In genomic region chr19:38736413-38737280, GRCh38 we compare ENCODE assay signal across 9 cellular contexts. TPM values are rescaled to one million over a fixed set of nuclear protein-coding genes. Genes with fewer than 3 reads are reported as not detected.
A peak's percentile ranks its signal among the peaks of the same experiment; 100 is the strongest.
DNase-seq lines count a peak whose midpoint lies in the region; ATAC-seq and TF ChIP-seq lines count a peak whose summit lies in the region.
"Had no signal": no experiment of that assay in that cellular context is flagged by ENCODE, and none has a peak within 500 bp of the region (broad histone marks: within the 10 kb centered on the region; RNA-seq: fewer than 3 reads in every experiment).

No MANE protein-coding gene starts in this region.

- WGBS in endodermal cell (ENCODE audit: insufficient coverage in 1 of 2, insufficient read length in 1 of 2), 2 experiments, result 8 to 13% methylated on average over 4 to 35 of the region's 36 CpGs

- peak overlapping the region; percentile 71 for H3K4me3 ChIP-seq in endodermal cell (ENCODE audit: low read length)
- H3K4me3 ChIP-seq in neural cell (ENCODE audit: low read length), result peak overlapping the region; percentile 46

- H2AFZ ChIP-seq in neural cell (ENCODE audit: low read depth, low read length), result no peak overlapping the region

- no peaks in the 10 kb centered on the region for H3K9me3 Mint-ChIP-seq in IgD-negative memory B cell
- no peaks in the 10 kb centered on the region for H3K9me3 Mint-ChIP-seq in activated CD4-positive, alpha-beta T cell treated with anti-CD3 and anti-CD28 coated beads, Interleukin-2, amount 10 ng/mL, durations not matched to agents 7 days and 5 days
- peaks cover 2% of the 10 kb centered on the region for H3K9me3 Mint-ChIP-seq in endodermal cell
- no peaks in the 10 kb centered on the region for H3K9me3 Mint-ChIP-seq in type B pancreatic cell

- no peaks in the 10 kb centered on the region for H3K27me3 Mint-ChIP-seq in IgD-negative memory B cell
- H3K27me3 Mint-ChIP-seq in activated CD4-positive, alpha-beta T cell treated with anti-CD3 and anti-CD28 coated beads, Interleukin-2, amount 10 ng/mL, durations not matched to agents 7 days and 5 days, result peaks cover 7% of the 10 kb centered on the region
- H3K27me3 Mint-ChIP-seq in endodermal cell (ENCODE audit: insufficient read depth), result peaks cover 7% of the 10 kb centered on the region
- H3K27me3 Mint-ChIP-seq in type B pancreatic cell, result peaks cover 10% of the 10 kb centered on the region

- H3K79me2 ChIP-seq in neural cell (replicated peaks; ENCODE audit: insufficient read depth, low read length), result no peaks in the 10 kb centered on the region

- H3K36me3 ChIP-seq in endodermal cell (ENCODE audit: control insufficient read depth, insufficient read depth, low read length) (peaks cover 11% of the 10 kb centered on the region), neural cell (ENCODE audit: insufficient read depth, low read length) (no peaks in the 10 kb centered on the region)

- H3K27ac Mint-ChIP-seq in IgD-negative memory B cell, result peak overlapping the region in 1 of 3 donors; percentile 64
- H3K27ac Mint-ChIP-seq in activated CD4-positive, alpha-beta T cell treated with anti-CD3 and anti-CD28 coated beads, Interleukin-2, amount 10 ng/mL, durations not matched to agents 7 days and 5 days, result no peak overlapping the region
- no peak overlapping the region for H3K27ac Mint-ChIP-seq in endodermal cell
- H3K27ac Mint-ChIP-seq in type B pancreatic cell, result no peak overlapping the region

- H3K9ac ChIP-seq in endodermal cell (ENCODE audit: extremely low read depth, low read length, poor library complexity, severe bottlenecking) (no peak overlapping the region), neural cell (ENCODE audit: low read length) (no peak overlapping the region)

- H3K9me2 ChIP-seq in neural cell (ENCODE audit: insufficient read depth, low read length), result no peaks in the 10 kb centered on the region

- H3K4me1 Mint-ChIP-seq in IgD-negative memory B cell (peaks cover 13 to 23% (median 22%) of the 10 kb centered on the region in 3 donors), endodermal cell (peaks cover 10% of the 10 kb centered on the region), type B pancreatic cell (ENCODE audit: unreplicated experiment) (peaks cover 6% of the 10 kb centered on the region)
- peaks cover 45% of the 10 kb centered on the region for H3K4me1 Mint-ChIP-seq in activated CD4-positive, alpha-beta T cell treated with anti-CD3 and anti-CD28 coated beads, Interleukin-2, amount 10 ng/mL, durations not matched to agents 7 days and 5 days

- POLR2A ChIA-PET in activated CD4-positive, alpha-beta T cell treated with anti-CD3 and anti-CD28 coated beads, Interleukin-2, amount 10 ng/mL, durations not matched to agents 7 days and 5 days (lab: Charles Lee), result interaction anchor here (0.6 kb wide), 1 partner anchor 11 kb away, joined by 4 read pairs; no protein-coding TSS in a partner anchor

- no peak for TF ChIP-seq RAD21 in neural cell (conservative IDR thresholded peaks at IDR 0.05)

- H3K27ac ChIP-seq in endodermal cell (ENCODE audit: low read depth, low read length) (no peak overlapping the region), neural cell (ENCODE audit: low read length) (no peak overlapping the region)
- H3K27ac ChIP-seq: HL-60 had no signal

- H4K20me1 ChIP-seq in neural cell (ENCODE audit: insufficient read depth), result no peaks in the 10 kb centered on the region

- H3K36me3 Mint-ChIP-seq in IgD-negative memory B cell, result no peaks in the 10 kb centered on the region
- H3K36me3 Mint-ChIP-seq in activated CD4-positive, alpha-beta T cell treated with anti-CD3 and anti-CD28 coated beads, Interleukin-2, amount 10 ng/mL, durations not matched to agents 7 days and 5 days (ENCODE audit: low read depth), result peaks cover 1% of the 10 kb centered on the region
- peaks cover 19% of the 10 kb centered on the region for H3K36me3 Mint-ChIP-seq in endodermal cell (ENCODE audit: low read depth)
- no peaks in the 10 kb centered on the region for H3K36me3 Mint-ChIP-seq in type B pancreatic cell

- H3F3A ChIP-seq in neural cell (ENCODE audit: insufficient read depth, low read length, poor library complexity, severe bottlenecking), result no peaks in the 10 kb centered on the region

- peak; percentile 34 for DNase-seq in COLO668 (lab: John Stamatoyannopoulos, UW; ENCODE audit: unreplicated experiment)
- DNase-seq in activated CD4-positive, alpha-beta T cell treated with anti-CD3 and anti-CD28 coated beads, Interleukin-2, amount 10 ng/mL, durations not matched to agents 7 days and 5 days, result peak; percentile 54
- DNase-seq in endodermal cell, result peak; percentile 95
- peak; percentile 70 for DNase-seq in type B pancreatic cell (ENCODE audit: extremely low spot score, unreplicated experiment)
- no peak for DNase-seq in hypothalamus (lab: John Stamatoyannopoulos, UW)

- TF ChIP-seq EP300 in neural cell (conservative IDR thresholded peaks at IDR 0.05; ENCODE audit: poor library complexity, severe bottlenecking), result no peak

- no peak for ATAC-seq in HG02852 (IDR thresholded peaks at IDR 0.05; ENCODE audit: unreplicated experiment)

- no peaks in the 10 kb centered on the region for H3K9me3 ChIP-seq in endodermal cell (ENCODE audit: control insufficient read depth, low read length)
- no peaks in the 10 kb centered on the region for H3K9me3 ChIP-seq in neural cell (ENCODE audit: low read length)

- H3K4me2 ChIP-seq in neural cell (ENCODE audit: low read length), result no peak overlapping the region

- CTCF ChIA-PET in activated CD4-positive, alpha-beta T cell treated with anti-CD3 and anti-CD28 coated beads, Interleukin-2, amount 10 ng/mL, durations not matched to agents 7 days and 5 days (lab: Charles Lee), result no interaction called here

- H3K4me3 Mint-ChIP-seq in IgD-negative memory B cell (peak overlapping the region; percentile 23 to 76 (median 64)), endodermal cell (peak overlapping the region; percentile 62), type B pancreatic cell (peak overlapping the region; percentile 55)
- peak overlapping the region; percentile 55 for H3K4me3 Mint-ChIP-seq in activated CD4-positive, alpha-beta T cell treated with anti-CD3 and anti-CD28 coated beads, Interleukin-2, amount 10 ng/mL, durations not matched to agents 7 days and 5 days

- H3K27me3 ChIP-seq in endodermal cell (ENCODE audit: control insufficient read depth, insufficient read depth, low read length, poor library complexity, severe bottlenecking), result no peaks in the 10 kb centered on the region
- H3K27me3 ChIP-seq in neural cell (ENCODE audit: insufficient read depth, low read depth, low read length), result peaks cover 12% of the 10 kb centered on the region

- H3K4me1 ChIP-seq in endodermal cell (ENCODE audit: control insufficient read depth, insufficient read depth, low read length), result peaks cover 6% of the 10 kb centered on the region

- TF ChIP-seq CTCF in endodermal cell (conservative IDR thresholded peaks at IDR 0.05), result no peak
- no peak for TF ChIP-seq CTCF in neural cell (IDR thresholded peaks at IDR 0.05; ENCODE audit: poor library complexity, severe bottlenecking)
- TF ChIP-seq CTCF in type B pancreatic cell (conservative IDR thresholded peaks at IDR 0.05), result no peak

TF ChIP-seq in neural cell, 6 proteins besides CTCF, POLR2A, EP300 and RAD21:
- TF ChIP-seq MXI1 (conservative IDR thresholded peaks at IDR 0.05; ENCODE audit: poor library complexity, severe bottlenecking), result no peak
- no peak for TF ChIP-seq POLR2AphosphoS5 (IDR thresholded peaks at IDR 0.05)

RNA-seq across cellular contexts. Expression of gene CAPN12, which starts 7.6 kb away (rescaled TPM):
- polyA plus RNA-seq in IgD-negative memory B cell (31.6 TPM), neural cell (not detected in 2 replicates)
- total RNA-seq in activated CD4-positive, alpha-beta T cell treated with anti-CD3 and anti-CD28 coated beads, Interleukin-2, amount 10 ng/mL, durations not matched to agents 7 days and 5 days, result 1 to 10 TPM; 3.5 to 3.7 TPM
- total RNA-seq in endodermal cell (10 to 100 TPM; 14.5 to 83.0 TPM), type B pancreatic cell (ENCODE audit: low replicate concordance) (3.0 and 4.5 TPM in 2 replicates)
- 9.1 TPM for polyA plus RNA-seq in endodermal cell (2013, experiment 1 of 2)
- polyA plus RNA-seq in endodermal cell (2013, experiment 2 of 2), result 8.0 TPM
- not detected in 2 replicates for polyA minus RNA-seq in neural cell

RNA-seq across cellular contexts. Expression of gene LGALS7, which starts 36.7 kb away (rescaled TPM):
- polyA plus RNA-seq in IgD-negative memory B cell (not detected), neural cell (not detected in 2 replicates)
- not detected for total RNA-seq in activated CD4-positive, alpha-beta T cell treated with anti-CD3 and anti-CD28 coated beads, Interleukin-2, amount 10 ng/mL, durations not matched to agents 7 days and 5 days
- total RNA-seq in endodermal cell (1 to 10 TPM in 1 of 2 donors, not detected in 1; 1.8 TPM), type B pancreatic cell (ENCODE audit: low replicate concordance) (1.8 and 1.9 TPM in 2 replicates)
- not detected for polyA plus RNA-seq in endodermal cell (2013, experiment 1 of 2)
- polyA plus RNA-seq in endodermal cell (2013, experiment 2 of 2), result not detected
- not detected in 2 replicates for polyA minus RNA-seq in neural cell

RNA-seq across cellular contexts. Expression of gene LGALS7B, which starts 52.4 kb away (rescaled TPM):
- not detected for polyA plus RNA-seq in IgD-negative memory B cell
- total RNA-seq in activated CD4-positive, alpha-beta T cell treated with anti-CD3 and anti-CD28 coated beads, Interleukin-2, amount 10 ng/mL, durations not matched to agents 7 days and 5 days, result not detected
- not detected for total RNA-seq in endodermal cell
- polyA plus RNA-seq in endodermal cell (2013, experiment 1 of 2), result not detected
- polyA plus RNA-seq in endodermal cell (2013, experiment 2 of 2), result not detected
- not detected in 2 replicates for polyA plus RNA-seq in neural cell
- polyA minus RNA-seq in neural cell, result not detected in 2 replicates
- total RNA-seq in type B pancreatic cell (ENCODE audit: low replicate concordance), result not detected in 2 replicates

Comparison
In these comparisons a context has a peak if more than half of its experiments do, and no peak if none do; other contexts are left out.
1. DNase-seq: peak in COLO668 (single experiment), activated CD4-positive, alpha-beta T cell treated with anti-CD3 and anti-CD28 coated beads, Interleukin-2, amount 10 ng/mL, durations not matched to agents 7 days and 5 days (single experiment), endodermal cell (single experiment) and type B pancreatic cell (single experiment); none in hypothalamus (0 of 51).
2. Peak in every context shown above with its lines, with median percentiles within 50 percentile points of each other: H3K4me3 Mint-ChIP-seq.